Comparison of ENCODE assay signal across 29 cellular contexts in genomic region chr15:45829336-45830153, GRCh38.
DNase-seq lines count a peak whose midpoint lies in the region; ATAC-seq and TF ChIP-seq lines count a peak whose summit lies in the region.
"Had no signal": no experiment of that assay in that cellular context is flagged by ENCODE, and none has a peak within 500 bp of the region (broad histone marks: within the 10 kb centered on the region; RNA-seq: fewer than 3 reads in every experiment).

No MANE protein-coding gene starts in this region.

- no peak overlapping the region for H2AK5ac ChIP-seq in neuronal stem cell (ENCODE audit: low read depth, low read length)

- no peak overlapping the region for H3K27ac ChIP-seq in neuronal stem cell (replicated peaks; ENCODE audit: low read length)
- H3K27ac ChIP-seq in naive thymus-derived CD4-positive, alpha-beta T cell (ENCODE audit: low read depth, low read length), result no peak overlapping the region
- H3K27ac ChIP-seq: cardiac muscle cell, coronary artery, esophagus muscularis mucosa, HL-60, KMS-11, neural progenitor cell, SJSA1, uterus had no signal

- no peaks in the 10 kb centered on the region for H3K4me1 Mint-ChIP-seq in naive thymus-derived CD4-positive, alpha-beta T cell
- H3K4me1 Mint-ChIP-seq: activated CD4-positive, alpha-beta memory T cell treated with anti-CD3 and anti-CD28 coated beads, Interleukin-2, amount 10 ng/mL, durations not matched to agents 7 days and 5 days; CD4-positive, alpha-beta memory T cell; neural progenitor cell had no signal

- POLR2A ChIA-PET in naive thymus-derived CD4-positive, alpha-beta T cell (lab: Charles Lee), result no interaction called here

- no peaks in the 10 kb centered on the region for H3K36me3 ChIP-seq in BE2C
- no peaks in the 10 kb centered on the region for H3K36me3 ChIP-seq in neuronal stem cell (replicated peaks in 1 of 2; ENCODE audit: control insufficient read depth in 2 of 2, insufficient read depth in 2 of 2, low read length in 2 of 2)
- H3K36me3 ChIP-seq in naive thymus-derived CD4-positive, alpha-beta T cell (ENCODE audit: control insufficient read depth in 2 of 3, insufficient read depth in 3 of 3, low read length in 3 of 3), result no peaks in the 10 kb centered on the region
- H3K36me3 ChIP-seq: cardiac muscle cell, esophagus muscularis mucosa, neural progenitor cell, SJSA1, uterus had no signal

- H2AFZ ChIP-seq in neuronal stem cell (ENCODE audit: low read length), result no peak overlapping the region
- H2AFZ ChIP-seq: neural progenitor cell had no signal

- no peak overlapping the region for H2BK15ac ChIP-seq in neuronal stem cell (ENCODE audit: low read length)

- no peak for TF ChIP-seq CTCF in BE2C (IDR thresholded peaks at IDR 0.05; ENCODE audit: low read depth, low read length)

- no peaks in the 10 kb centered on the region for H3K79me1 ChIP-seq in neuronal stem cell (ENCODE audit: low read depth, low read length)

- no peak overlapping the region for H3K9ac ChIP-seq in neuronal stem cell (ENCODE audit: low read depth, low read length, poor library complexity)
- H3K9ac ChIP-seq: KMS-11, neural progenitor cell had no signal

- no peak overlapping the region for H4K8ac ChIP-seq in neuronal stem cell (ENCODE audit: low read depth, low read length)

- WGBS in neuronal stem cell (ENCODE audit: extremely low coverage in 2 of 2, insufficient read length in 2 of 2, insufficient replicate concordance in 1 of 2), 2 donors, result no CpG with 5 or more reads among the region's 15 CpGs

- no peak overlapping the region for H3K4me2 ChIP-seq in neuronal stem cell (ENCODE audit: insufficient read depth, low read length, poor library complexity, severe bottlenecking)
- H3K4me2 ChIP-seq: KMS-11, neural progenitor cell had no signal

- H4K91ac ChIP-seq in neuronal stem cell (ENCODE audit: low read depth, low read length, poor library complexity), result no peak overlapping the region

- H3K9me3 ChIP-seq in BE2C, result no peaks in the 10 kb centered on the region
- no peaks in the 10 kb centered on the region for H3K9me3 ChIP-seq in neuronal stem cell (replicated peaks in 1 of 2; ENCODE audit: control insufficient read depth in 2 of 2, insufficient read depth in 1 of 2, low read depth in 1 of 2, low read length in 2 of 2)
- no peaks in the 10 kb centered on the region for H3K9me3 ChIP-seq in naive thymus-derived CD4-positive, alpha-beta T cell (ENCODE audit: control insufficient read depth in 2 of 3, low read length in 3 of 3)
- H3K9me3 ChIP-seq: esophagus muscularis mucosa, SJSA1, uterus had no signal

- CTCF ChIA-PET in naive thymus-derived CD4-positive, alpha-beta T cell (lab: Charles Lee), result no interaction called here

- H2BK5ac ChIP-seq in neuronal stem cell (ENCODE audit: low read length), result no peak overlapping the region

- peaks cover 0 to 7% (median 0%) of the 10 kb centered on the region in 11 donors for H3K9me3 Mint-ChIP-seq in naive thymus-derived CD4-positive, alpha-beta T cell
- H3K9me3 Mint-ChIP-seq: activated CD4-positive, alpha-beta memory T cell treated with anti-CD3 and anti-CD28 coated beads, Interleukin-2, amount 10 ng/mL, durations not matched to agents 7 days and 5 days had no signal

- ATAC-seq in naive thymus-derived CD4-positive, alpha-beta T cell, result no peak
- ATAC-seq: sciatic nerve had no signal

- no peak overlapping the region for H3K4ac ChIP-seq in neuronal stem cell (ENCODE audit: low read length)

- no peak overlapping the region for H3K27ac Mint-ChIP-seq in naive thymus-derived CD4-positive, alpha-beta T cell
- H3K27ac Mint-ChIP-seq: activated CD4-positive, alpha-beta memory T cell treated with anti-CD3 and anti-CD28 coated beads, Interleukin-2, amount 10 ng/mL, durations not matched to agents 7 days and 5 days; activated naive CD8-positive, alpha-beta T cell; CD4-positive, alpha-beta memory T cell; neural progenitor cell had no signal

- no peak overlapping the region for H3K23ac ChIP-seq in neuronal stem cell (ENCODE audit: low read depth, low read length, poor library complexity)

- H3K18ac ChIP-seq in neuronal stem cell (ENCODE audit: low read length), result peak overlapping the region; percentile 22

- H3K27me3 Mint-ChIP-seq in naive thymus-derived CD4-positive, alpha-beta T cell, result peaks cover 0 to 10% (median under 1%) of the 10 kb centered on the region in 5 donors
- H3K27me3 Mint-ChIP-seq: activated CD4-positive, alpha-beta memory T cell treated with anti-CD3 and anti-CD28 coated beads, Interleukin-2, amount 10 ng/mL, durations not matched to agents 7 days and 5 days had no signal

- intact Hi-C loops in naive thymus-derived CD4-positive, alpha-beta T cell (cut with micrococcal nuclease), result no loop called here

- H3K36me3 Mint-ChIP-seq in naive thymus-derived CD4-positive, alpha-beta T cell, result no peaks in the 10 kb centered on the region
- H3K36me3 Mint-ChIP-seq: activated naive CD8-positive, alpha-beta T cell; CD4-positive, alpha-beta memory T cell; neural progenitor cell had no signal

- DNase-seq in BE2C (peak; percentile 23), NCI-H146 treated with DMSO at 0.1 percent for 48 hours (lab: John Stamatoyannopoulos, UW; ENCODE audit: unreplicated experiment) (peak; percentile 87), SK-N-DZ (ENCODE audit: low spot score) (peak; percentile 72), neuronal stem cell (ENCODE audit: low spot score) (no peak), COR-L47 (lab: John Stamatoyannopoulos, UW) (no peak), DMS79 (lab: John Stamatoyannopoulos, UW) (no peak)
- no peak for DNase-seq in activated CD4-positive, alpha-beta T cell treated with anti-CD3 and anti-CD28 coated beads, Interleukin-2, amount 50 U/mL, for 4 hours
- DNase-seq in naive thymus-derived CD4-positive, alpha-beta T cell, result no peak
- DNase-seq: activated CD4-positive, alpha-beta memory T cell treated with anti-CD3 and anti-CD28 coated beads, Interleukin-2, amount 10 ng/mL, durations not matched to agents 7 days and 5 days; activated CD4-positive, CD25-positive, alpha-beta regulatory T cell treated with anti-CD3 and anti-CD28 coated beads, Interleukin-2, amount 50 U/mL, for 72 hours; anterior cingulate cortex; CD4-positive, alpha-beta memory T cell; foreskin melanocyte; NCI-H1417 treated with DMSO at 0.1 percent for 48 hours; NCI-H2107; NCI-H524; stimulated activated CD4-positive, alpha-beta T cell treated with anti-CD3 and anti-CD28 coated beads, Interleukin-4, amount 100 ng/mL, for 4 hours; stimulated activated naive CD4-positive, alpha-beta T cell; uterus had no signal

- H3K14ac ChIP-seq in neuronal stem cell (ENCODE audit: low read length), result no peak overlapping the region

- no peaks in the 10 kb centered on the region for H3K4me1 ChIP-seq in BE2C
- H3K4me1 ChIP-seq in neuronal stem cell (ENCODE audit: control insufficient read depth in 2 of 2, insufficient read depth in 1 of 2, low read depth in 1 of 2, low read length in 2 of 2), result peaks cover 0 to 3% of the 10 kb centered on the region in 2 donors
- no peaks in the 10 kb centered on the region for H3K4me1 ChIP-seq in naive thymus-derived CD4-positive, alpha-beta T cell (ENCODE audit: control insufficient read depth in 2 of 2, insufficient read depth in 2 of 2, low read length in 2 of 2)
- H3K4me1 ChIP-seq: esophagus muscularis mucosa, SJSA1, uterus had no signal

- H3K4me3 ChIP-seq in BE2C (ENCODE audit: low read depth, low read length) (no peak overlapping the region), neuronal stem cell (ENCODE audit: low read length in 2 of 2) (no peak overlapping the region)
- H3K4me3 ChIP-seq in naive thymus-derived CD4-positive, alpha-beta T cell (ENCODE audit: low read length), result no peak overlapping the region
- H3K4me3 ChIP-seq: cardiac muscle cell, coronary artery, esophagus muscularis mucosa, lung, neural progenitor cell, SJSA1, uterus had no signal

- H3K4me3 Mint-ChIP-seq in naive thymus-derived CD4-positive, alpha-beta T cell, result no peak overlapping the region
- H3K4me3 Mint-ChIP-seq: activated CD4-positive, alpha-beta memory T cell treated with anti-CD3 and anti-CD28 coated beads, Interleukin-2, amount 10 ng/mL, durations not matched to agents 7 days and 5 days; activated naive CD8-positive, alpha-beta T cell; CD4-positive, alpha-beta memory T cell; neural progenitor cell had no signal

- H3K27me3 ChIP-seq in BE2C, result no peaks in the 10 kb centered on the region
- H3K27me3 ChIP-seq in neuronal stem cell (ENCODE audit: control insufficient read depth in 3 of 3, insufficient read depth in 3 of 3, low read depth in 1 of 3, low read length in 3 of 3), result no peaks in the 10 kb centered on the region
- no peaks in the 10 kb centered on the region for H3K27me3 ChIP-seq in naive thymus-derived CD4-positive, alpha-beta T cell (ENCODE audit: control insufficient read depth in 2 of 2, insufficient read depth in 2 of 2, low read length in 2 of 2)
- H3K27me3 ChIP-seq: cardiac muscle cell, esophagus muscularis mucosa, neural progenitor cell, SJSA1, uterus had no signal

- H2BK12ac ChIP-seq in neuronal stem cell (ENCODE audit: low read length), result no peak overlapping the region

- H2BK120ac ChIP-seq in neuronal stem cell (ENCODE audit: low read depth, low read length), result no peak overlapping the region

Comparison
In these comparisons a context has a peak if more than half of its experiments do, and no peak if none do; other contexts are left out.
1. DNase-seq: peak in BE2C (single experiment), NCI-H146 treated with DMSO at 0.1 percent for 48 hours (single experiment) and SK-N-DZ (single experiment); none in neuronal stem cell (single experiment), COR-L47 (single experiment), activated CD4-positive, alpha-beta T cell treated with anti-CD3 and anti-CD28 coated beads, Interleukin-2, amount 50 U/mL, for 4 hours (0 of 2), naive thymus-derived CD4-positive, alpha-beta T cell (0 of 9) and DMS79 (single experiment).